Comparison of ENCODE assay signal across 1 cellular context in genomic region chr7:80277434-80278427, GRCh38.
TF ChIP-seq lines count a peak whose summit lies in the region.

No MANE protein-coding gene starts in this region.

TF ChIP-seq in GM23338, 12 proteins besides CTCF, POLR2A, EP300 and RAD21 (continued from another document):
- no peak for TF ChIP-seq ZNF462 (CRISPR knock-in tag; IDR thresholded peaks at IDR 0.05)
- no peak for TF ChIP-seq ZNF114 (CRISPR knock-in tag; IDR thresholded peaks at IDR 0.05)
TF ChIP-seq in GM23338: peak in this region for 0.
